Comparison of ENCODE assay signal across 17 cellular contexts in the genomic region with DNA sequence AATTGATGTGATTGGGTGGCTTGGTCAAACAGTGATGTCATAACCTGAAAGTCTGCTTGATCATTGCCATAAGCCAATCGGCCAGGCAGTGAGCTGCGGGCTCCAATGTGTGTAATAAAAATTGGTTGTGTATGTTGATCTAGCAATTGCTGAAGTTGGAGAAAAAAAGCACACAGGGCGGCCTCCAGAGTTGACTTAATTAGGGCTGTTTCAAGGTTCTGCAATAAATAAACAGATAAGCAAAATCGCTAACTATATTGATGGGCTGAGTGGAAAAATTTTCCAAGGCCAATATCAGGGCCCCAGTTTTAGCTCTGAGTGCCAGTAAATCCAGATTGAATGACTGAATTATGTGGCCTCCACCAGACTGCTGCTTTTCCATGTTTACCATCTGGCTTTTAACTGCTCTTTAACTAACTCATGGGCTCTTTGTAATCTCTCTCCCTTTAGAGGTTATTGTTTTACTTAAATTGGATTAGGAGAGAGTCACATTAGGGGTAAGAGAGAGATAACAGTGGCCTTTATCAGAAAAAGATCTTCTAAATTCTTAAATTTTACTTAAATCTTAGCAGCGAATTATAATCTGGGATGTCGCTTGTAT.
"Had no signal": no experiment of that assay in that cellular context is flagged by ENCODE, and none has a peak within 500 bp of the region (broad histone marks: within the 10 kb centered on the region; RNA-seq: fewer than 3 reads in every experiment).

No MANE protein-coding gene starts in this region.

- H3K4me3 Mint-ChIP-seq: activated CD4-positive, alpha-beta memory T cell treated with anti-CD3 and anti-CD28 coated beads for 36 hours; activated CD4-positive, alpha-beta T cell treated with anti-CD3 and anti-CD28 coated beads for 36 hours; activated CD8-positive, alpha-beta memory T cell treated with anti-CD3 and anti-CD28 coated beads, Interleukin-2, amount 10 ng/mL, durations not matched to agents 7 days and 5 days; activated naive CD4-positive, alpha-beta T cell treated with anti-CD3 and anti-CD28 coated beads for 36 hours had no signal

- H3K27me3 ChIP-seq: ascending aorta, transverse colon, vagina had no signal

- H3K4me1 ChIP-seq: ascending aorta, vagina had no signal

- H3K36me3 Mint-ChIP-seq: activated CD4-positive, alpha-beta memory T cell treated with anti-CD3 and anti-CD28 coated beads for 36 hours; activated CD8-positive, alpha-beta memory T cell treated with anti-CD3 and anti-CD28 coated beads, Interleukin-2, amount 10 ng/mL, durations not matched to agents 7 days and 5 days had no signal

- DNase-seq: activated CD4-positive, alpha-beta memory T cell treated with anti-CD3 and anti-CD28 coated beads for 36 hours; activated CD8-positive, alpha-beta memory T cell treated with anti-CD3 and anti-CD28 coated beads, Interleukin-2, amount 10 ng/mL, durations not matched to agents 7 days and 5 days; activated naive CD4-positive, alpha-beta T cell treated with anti-CD3 and anti-CD28 coated beads for 36 hours; activated T-cell treated with anti-CD3 and anti-CD28 coated beads, Interleukin-2, amount 50 U/mL, for 1 hour; left colon; stimulated activated CD4-positive, alpha-beta T cell treated with anti-CD3 and anti-CD28 coated beads, Interleukin-4, amount 100 ng/mL, for 4 hours; stimulated activated CD8-positive, alpha-beta memory T cell treated with anti-CD3 and anti-CD28 coated beads, Interleukin-4, amount 100 ng/mL, for 48 hours; stimulated activated naive CD4-positive, alpha-beta T cell treated with Interleukin-2 at 50 U/mL for 16 hours; transverse colon had no signal

- ATAC-seq: activated CD8-positive, alpha-beta memory T cell treated with anti-CD3 and anti-CD28 coated beads, Interleukin-2, amount 10 ng/mL, durations not matched to agents 7 days and 5 days; left colon had no signal

- H3K27ac Mint-ChIP-seq: activated CD4-positive, alpha-beta memory T cell treated with anti-CD3 and anti-CD28 coated beads for 36 hours; activated CD4-positive, alpha-beta T cell treated with anti-CD3 and anti-CD28 coated beads for 36 hours; activated CD8-positive, alpha-beta memory T cell treated with anti-CD3 and anti-CD28 coated beads, Interleukin-2, amount 10 ng/mL, durations not matched to agents 7 days and 5 days; activated naive CD4-positive, alpha-beta T cell treated with anti-CD3 and anti-CD28 coated beads for 36 hours; activated T-helper 2 cell treated with anti-CD3 and anti-CD28 coated beads, Interferon-gamma antibody, Interleukin-2, Interleukin-4, amounts not matched to agents 10 μg/mL and 5 μg/mL and 100 μg/mL, durations not matched to agents 14 hours and 24 hours and 36 hours had no signal

- H3K27ac ChIP-seq: ascending aorta, transverse colon, vagina had no signal

- H3K9me3 ChIP-seq: ascending aorta, transverse colon, vagina had no signal

- H3K4me3 ChIP-seq: ascending aorta, lung, transverse colon, vagina had no signal

- H3K9me3 Mint-ChIP-seq: activated CD4-positive, alpha-beta memory T cell treated with anti-CD3 and anti-CD28 coated beads for 36 hours; activated naive CD4-positive, alpha-beta T cell treated with anti-CD3 and anti-CD28 coated beads for 36 hours; activated T-helper 2 cell treated with anti-CD3 and anti-CD28 coated beads, Interferon-gamma antibody, Interleukin-2, Interleukin-4, amounts not matched to agents 10 μg/mL and 5 μg/mL and 100 μg/mL, durations not matched to agents 14 hours and 24 hours and 36 hours had no signal

- H3K27me3 Mint-ChIP-seq: activated CD4-positive, alpha-beta memory T cell treated with anti-CD3 and anti-CD28 coated beads for 36 hours; activated CD4-positive, alpha-beta T cell treated with anti-CD3 and anti-CD28 coated beads for 36 hours; activated CD8-positive, alpha-beta memory T cell treated with anti-CD3 and anti-CD28 coated beads, Interleukin-2, amount 10 ng/mL, durations not matched to agents 7 days and 5 days had no signal

- FAIRE-seq: bronchial epithelial cell, endometrium, islet of Langerhans had no signal

- H3K4me1 Mint-ChIP-seq: activated CD4-positive, alpha-beta T cell treated with anti-CD3 and anti-CD28 coated beads for 36 hours; activated CD8-positive, alpha-beta memory T cell treated with anti-CD3 and anti-CD28 coated beads, Interleukin-2, amount 10 ng/mL, durations not matched to agents 7 days and 5 days had no signal

- H3K36me3 ChIP-seq: ascending aorta, transverse colon, vagina had no signal
